In the genomic region with DNA sequence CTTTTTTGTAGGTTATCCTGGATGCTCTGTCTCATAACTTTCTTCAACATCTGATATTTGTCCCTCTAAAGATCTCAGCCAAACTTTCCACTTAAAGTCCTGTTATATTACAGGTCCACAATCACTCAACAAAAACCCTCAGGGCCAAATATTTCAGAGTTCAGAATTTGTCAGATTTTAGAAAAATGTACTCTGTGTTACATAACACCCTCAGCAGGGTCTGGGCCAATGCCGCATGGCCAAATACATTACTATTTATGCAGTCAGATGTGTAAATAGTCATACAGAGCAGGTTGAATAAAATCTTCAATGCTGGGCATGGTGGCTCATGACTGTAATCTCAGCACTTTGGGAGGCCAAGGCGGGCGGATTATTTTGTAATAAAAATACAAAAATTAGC, we compare ENCODE assay signal across 8 cellular contexts. TPM values are rescaled to one million over a fixed set of nuclear protein-coding genes. Genes with fewer than 3 reads are reported as not detected.
"Had no signal": no experiment of that assay in that cellular context is flagged by ENCODE, and none has a peak within 500 bp of the region (broad histone marks: within the 10 kb centered on the region; RNA-seq: fewer than 3 reads in every experiment).

No MANE protein-coding gene starts in this region.

- H3K4me3 Mint-ChIP-seq: IgD-negative memory B cell had no signal

- H3K4me3 ChIP-seq: K562 had no signal

- H3K27ac ChIP-seq: HL-60 had no signal

- DNase-seq: IMR-90, KBM-7, KG1 had no signal

- ATAC-seq: HepG2 had no signal

- H3K9me3 Mint-ChIP-seq: IgD-negative memory B cell had no signal

- H3K27ac Mint-ChIP-seq: IgD-negative memory B cell had no signal

RNA-seq across cellular contexts. Expression of a gene that starts 11.5 kb away (rescaled TPM):
- total RNA-seq: HT1080, IMR-90, K562 had no signal
- polyA plus RNA-seq: HepG2, IMR-90, K562 had no signal
